In genomic region chr15:49962044-49962602, GRCh38 we compare ENCODE assay signal across 22 cellular contexts.
"Had no signal": no experiment of that assay in that cellular context is flagged by ENCODE, and none has a peak within 500 bp of the region (broad histone marks: within the 10 kb centered on the region; RNA-seq: fewer than 3 reads in every experiment).

No MANE protein-coding gene starts in this region.

- H3K27ac Mint-ChIP-seq: activated CD4-positive, alpha-beta T cell treated with anti-CD3 and anti-CD28 coated beads, Interleukin-2, amount 10 ng/mL, durations not matched to agents 7 days and 5 days; activated CD8-positive, alpha-beta T cell treated with anti-CD3 and anti-CD28 coated beads for 36 hours; activated T-helper 1 cell treated with anti-CD3 and anti-CD28 coated beads, Interleukin-12 subunit alpha, Interleukin-12 subunit beta, Interleukin-2, Interleukin-4 antibody, amounts not matched to agents 30 ng/mL and 10 ng/mL and 1 ng/mL, durations not matched to agents 14 hours and 24 hours and 36 hours; memory B cell; nephron progenitor cell; stimulated activated memory B cell treated with anti-CD40 and anti-IgM and Interleukin-4, amounts not matched to agents 10 μg/mL and 1 μg/mL and 100 μg/mL, for 72 hours had no signal

- H3K36me3 Mint-ChIP-seq: memory B cell; stimulated activated memory B cell treated with anti-CD40 and anti-IgM and Interleukin-4, amounts not matched to agents 10 μg/mL and 1 μg/mL and 100 μg/mL, for 72 hours had no signal

- H3K4me2 ChIP-seq: smooth muscle cell had no signal

- H3K4me3 Mint-ChIP-seq: activated CD4-positive, alpha-beta T cell treated with anti-CD3 and anti-CD28 coated beads, Interleukin-2, amount 10 ng/mL, durations not matched to agents 7 days and 5 days; activated CD8-positive, alpha-beta T cell treated with anti-CD3 and anti-CD28 coated beads for 36 hours; activated T-helper 1 cell treated with anti-CD3 and anti-CD28 coated beads, Interleukin-12 subunit alpha, Interleukin-12 subunit beta, Interleukin-2, Interleukin-4 antibody, amounts not matched to agents 30 ng/mL and 10 ng/mL and 1 ng/mL, durations not matched to agents 14 hours and 24 hours and 36 hours; memory B cell; nephron progenitor cell; stimulated activated memory B cell treated with anti-CD40 and anti-IgM and Interleukin-4, amounts not matched to agents 10 μg/mL and 1 μg/mL and 100 μg/mL, for 72 hours had no signal

- ATAC-seq: activated CD8-positive, alpha-beta T cell treated with anti-CD3 and anti-CD28 coated beads for 36 hours; stimulated activated memory B cell treated with anti-CD40 and anti-IgM and Interleukin-4, amounts not matched to agents 10 μg/mL and 1 μg/mL and 100 μg/mL, for 72 hours had no signal

- H3K4me1 ChIP-seq: transverse colon had no signal

- H3K27me3 Mint-ChIP-seq: activated CD8-positive, alpha-beta T cell treated with anti-CD3 and anti-CD28 coated beads for 36 hours; stimulated activated memory B cell treated with anti-CD40 and anti-IgM and Interleukin-4, amounts not matched to agents 10 μg/mL and 1 μg/mL and 100 μg/mL, for 72 hours had no signal

- DNase-seq: activated CD4-positive, alpha-beta T cell treated with anti-CD3 and anti-CD28 coated beads, Interleukin-2, amount 10 ng/mL, durations not matched to agents 7 days and 5 days; activated CD4-positive, CD25-positive, alpha-beta regulatory T cell treated with anti-CD3 and anti-CD28 coated beads, Interleukin-2, amount 50 U/mL, for 72 hours; activated CD8-positive, alpha-beta T cell treated with anti-CD3 and anti-CD28 coated beads for 36 hours; activated gamma-delta T cell; activated naive CD4-positive, alpha-beta T cell treated with anti-CD3 and anti-CD28 coated beads, Interleukin-2, amount 50 U/mL, for 16 hours; central memory CD4-positive, alpha-beta T cell; effector memory CD4-positive, alpha-beta T cell; foreskin melanocyte; hypothalamus; nephron progenitor cell; nucleus accumbens; posterior cingulate gyrus; sigmoid colon; stimulated activated CD4-positive, alpha-beta T cell treated with anti-CD3 and anti-CD28 coated beads, Interleukin-15, amount 100 ng/mL, for 24 hours; T-helper 1 cell; transverse colon; uterus; WERI-Rb-1 had no signal

- H3K4me1 Mint-ChIP-seq: activated CD4-positive, alpha-beta T cell treated with anti-CD3 and anti-CD28 coated beads, Interleukin-2, amount 10 ng/mL, durations not matched to agents 7 days and 5 days; memory B cell; stimulated activated memory B cell treated with anti-CD40 and anti-IgM and Interleukin-4, amounts not matched to agents 10 μg/mL and 1 μg/mL and 100 μg/mL, for 72 hours had no signal

- H3K4me3 ChIP-seq: sigmoid colon, smooth muscle cell, transverse colon, uterus had no signal

- H3K27me3 ChIP-seq: sigmoid colon, transverse colon, uterus had no signal

- H3K36me3 ChIP-seq: sigmoid colon, transverse colon, uterus, WERI-Rb-1 had no signal

- H3K27ac ChIP-seq: WERI-Rb-1 had no signal
